Comparison of ENCODE assay signal across 8 cellular contexts in the genomic region with DNA sequence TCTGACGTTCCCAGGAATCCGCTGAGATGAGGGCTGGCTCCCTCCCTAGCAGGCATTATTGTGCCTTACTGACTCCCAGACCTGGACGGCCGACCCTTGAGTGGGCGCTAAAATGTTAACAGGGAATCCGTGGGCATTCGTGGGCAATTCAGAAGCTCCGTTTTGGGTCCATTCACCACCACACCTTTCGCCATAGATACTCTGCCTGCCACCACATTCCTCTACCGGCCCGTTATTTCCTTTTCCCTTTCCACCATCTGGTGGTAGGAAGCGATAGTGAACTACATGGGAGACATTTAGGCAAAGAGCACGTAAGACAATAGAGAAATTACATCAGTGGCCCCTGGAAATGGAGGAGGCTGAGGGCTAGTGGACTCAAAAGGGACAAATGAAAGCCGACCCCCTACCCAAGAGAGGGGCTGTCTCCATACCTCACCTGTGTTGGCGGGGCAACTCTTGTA. TPM values are rescaled to one million over a fixed set of nuclear protein-coding genes. Genes with fewer than 3 reads are reported as not detected.
DNase-seq lines count a peak whose midpoint lies in the region; FAIRE-seq and TF ChIP-seq lines count a peak whose summit lies in the region.

No MANE protein-coding gene starts in this region.

- H3K27ac Mint-ChIP-seq in chondrocyte (ENCODE audit: unreplicated experiment) = peak overlapping the region; percentile 92

- dilution Hi-C loops in keratinocyte (cut with MboI; ENCODE audit: extremely low pct_ligation_motif_present, low sequenced_read_pairs) = no loop called here

- FAIRE-seq in keratinocyte (lab: Jason Lieb, UNC) = no peak

- H3K4me3 ChIP-seq in SU-DHL-6 (ENCODE audit: insufficient read depth, low read length, poor library complexity, severe bottlenecking) (no peak overlapping the region), keratinocyte (ENCODE audit: control insufficient read depth in 2 of 3, extremely low read depth in 1 of 3, insufficient read depth in 2 of 3, low read depth in 1 of 3, low read length in 3 of 3) (peak overlapping the region; percentile 45 to 61 (median 46))

- H3K4me1 Mint-ChIP-seq in chondrocyte (ENCODE audit: low read depth) = peaks cover 14% of the 10 kb centered on the region

- H3K36me3 Mint-ChIP-seq in chondrocyte (ENCODE audit: low read depth) = no peaks in the 10 kb centered on the region

- H4K20me1 ChIP-seq in SU-DHL-6 (ENCODE audit: low read depth, low read length) (peaks cover 2% of the 10 kb centered on the region; the same call in 1 of the 2 replicates), keratinocyte (ENCODE audit: control insufficient read depth, extremely low read depth, insufficient read depth, low read length) (no peaks in the 10 kb centered on the region)

- H3K9me2 ChIP-seq in SU-DHL-6 (replicated peaks; ENCODE audit: insufficient read depth, low read length) = no peaks in the 10 kb centered on the region

- H3K27me3 Mint-ChIP-seq in chondrocyte (ENCODE audit: low read depth) = no peaks in the 10 kb centered on the region

- DNase-seq in SHP77 (lab: John Stamatoyannopoulos, UW) (peak; percentile 14 to 20), SHP77 treated with DMSO at 0.1 percent for 48 hours (lab: John Stamatoyannopoulos, UW) (no peak), LoVo (ENCODE audit: low spot score) (peak; percentile 61), chondrocyte (ENCODE audit: low spot score) (no peak), keratinocyte (ENCODE audit: low read depth, low spot score) (no peak), NCI-H128 (lab: John Stamatoyannopoulos, UW; ENCODE audit: unreplicated experiment) (no peak)
- DNase-seq in stimulated activated CD4-positive, alpha-beta T cell treated with anti-CD3 and anti-CD28 coated beads, Interleukin-1b, Interleukin-23, amount 100 ng/mL, for 48 hours = peak; percentile 25

- peaks cover 30% of the 10 kb centered on the region for H3F3A ChIP-seq in SU-DHL-6 (ENCODE audit: insufficient read depth)

- H3K4me2 ChIP-seq in SU-DHL-6 (ENCODE audit: low read depth, low read length, poor library complexity, severe bottlenecking) = peak overlapping the region; percentile 65
- H3K4me2 ChIP-seq in keratinocyte (ENCODE audit: control insufficient read depth, extremely low read depth, insufficient read depth, low read depth, low read length) = peak overlapping the region; percentile 82

- H2AFZ ChIP-seq in SU-DHL-6 (ENCODE audit: low read depth, low read length, severe bottlenecking) (peak overlapping the region; percentile 56), keratinocyte (ENCODE audit: control insufficient read depth, low read length) (peak overlapping the region; percentile 65)

- TF ChIP-seq CTCF in SU-DHL-6 (IDR thresholded peaks at IDR 0.05; ENCODE audit: insufficient read depth, low read length, poor library complexity, severe bottlenecking) (peak; percentile 14), chondrocyte (IDR thresholded peaks at IDR 0.05) (peak; percentile 80), keratinocyte (optimal IDR thresholded peaks at IDR 0.05 in 1 of 3, IDR thresholded peaks at IDR 0.05 in 1 of 3, conservative IDR thresholded peaks at IDR 0.05 in 1 of 3; ENCODE audit: extremely low read depth in 1 of 3, insufficient read depth in 2 of 3, low read length in 3 of 3) (peak; percentile 33 to 61 (median 48))

- H3K9me3 Mint-ChIP-seq in chondrocyte (ENCODE audit: low read depth) = no peaks in the 10 kb centered on the region

- no peaks in the 10 kb centered on the region for H3K9me1 ChIP-seq in keratinocyte (ENCODE audit: control insufficient read depth, extremely low read depth, insufficient read depth, low read length)

- peaks cover 38% of the 10 kb centered on the region for H3K79me2 ChIP-seq in SU-DHL-6 (ENCODE audit: insufficient read depth, low read length)
- no peaks in the 10 kb centered on the region for H3K79me2 ChIP-seq in keratinocyte (ENCODE audit: control insufficient read depth, insufficient read depth, low read length)

- no peaks in the 10 kb centered on the region for H3K36me3 ChIP-seq in SU-DHL-6 (ENCODE audit: low read length)
- H3K36me3 ChIP-seq in keratinocyte (ENCODE audit: control insufficient read depth in 2 of 2, extremely low read depth in 1 of 2, insufficient read depth in 2 of 2, low read length in 2 of 2) = no peaks in the 10 kb centered on the region

- H3K9me3 ChIP-seq in SU-DHL-6 (ENCODE audit: insufficient read depth, low read length) = no peaks in the 10 kb centered on the region
- no peaks in the 10 kb centered on the region for H3K9me3 ChIP-seq in keratinocyte (ENCODE audit: control insufficient read depth, low read depth, low read length)

- H3K27me3 ChIP-seq in SU-DHL-6 (ENCODE audit: low read length) (no peaks in the 10 kb centered on the region), keratinocyte (ENCODE audit: control insufficient read depth, extremely low read depth, insufficient read depth, low read length) (no peaks in the 10 kb centered on the region)

- H3K4me3 Mint-ChIP-seq in chondrocyte (ENCODE audit: unreplicated experiment) = peak overlapping the region; percentile 71

- H3K9ac ChIP-seq in SU-DHL-6 (ENCODE audit: low read length) = peak overlapping the region; percentile 58; the same call in 1 of the 2 replicates
- peak overlapping the region; percentile 64 for H3K9ac ChIP-seq in keratinocyte (ENCODE audit: control insufficient read depth, extremely low read depth, insufficient read depth, low read length)

- peaks cover 5% of the 10 kb centered on the region for H3K4me1 ChIP-seq in keratinocyte (ENCODE audit: control insufficient read depth, extremely low read depth, insufficient read depth, low read length)

- H3K27ac ChIP-seq in SU-DHL-6 (ENCODE audit: low read depth, low read length) (peak overlapping the region; percentile 49), keratinocyte (ENCODE audit: control insufficient read depth, insufficient read depth, low read length) (peak overlapping the region; percentile 40)

RNA-seq across cellular contexts. Expression of a gene that starts 1.0 kb away (rescaled TPM):
- total RNA-seq in chondrocyte = 37.6 to 63.2 TPM (median 58.8 TPM) in 3 replicates
- 10.3 to 26.8 TPM (median 15.5 TPM) in 3 replicates for polyA plus RNA-seq in keratinocyte
- 63.1 TPM for polyA plus RNA-seq in keratinocyte (2011; ENCODE audit: low read depth)
- 17.5 and 20.8 TPM in 2 replicates for polyA plus RNA-seq in keratinocyte (2011; cell fraction: cytosol; rRNA removed)
- 9.8 and 11.2 TPM in 2 replicates for polyA plus RNA-seq in keratinocyte (2011; cell fraction: nucleus; rRNA removed)
- 28.6 and 30.0 TPM in 2 replicates for polyA plus RNA-seq in keratinocyte (2012; ENCODE audit: low replicate concordance)
- 10.5 to 22.6 TPM (median 16.5 TPM) in 3 replicates for polyA minus RNA-seq in keratinocyte
- polyA minus RNA-seq in keratinocyte (2011; cell fraction: cytosol; rRNA and poly(A)+ RNA removed) = 11.5 TPM
- 4.1 and 8.4 TPM in 2 replicates for polyA minus RNA-seq in keratinocyte (2011; cell fraction: nucleus; rRNA and poly(A)+ RNA removed)

Comparison
In these comparisons a context has a peak if more than half of its experiments do, and no peak if none do; other contexts are left out.
1. DNase-seq: peak in SHP77 (2 of 2), LoVo (single experiment) and stimulated activated CD4-positive, alpha-beta T cell treated with anti-CD3 and anti-CD28 coated beads, Interleukin-1b, Interleukin-23, amount 100 ng/mL, for 48 hours (single experiment); none in SHP77 treated with DMSO at 0.1 percent for 48 hours (single experiment), chondrocyte (single experiment), keratinocyte (single experiment) and NCI-H128 (single experiment).
2. CTCF ChIP-seq: peak in every context shown above with its lines; median percentile 80 in chondrocyte; 48 in keratinocyte; 14 in SU-DHL-6.